In genomic region chr7:43430412-43430811, GRCh38 we compare ENCODE assay signal across 19 cellular contexts.
"Had no signal": no experiment of that assay in that cellular context is flagged by ENCODE, and none has a peak within 500 bp of the region (broad histone marks: within the 10 kb centered on the region; RNA-seq: fewer than 3 reads in every experiment).

No MANE protein-coding gene starts in this region.

- H3K4me3 Mint-ChIP-seq: activated naive CD4-positive, alpha-beta T cell treated with anti-CD3 and anti-CD28 coated beads, Interleukin-2, amount 50 U/mL, for 24 hours; activated T-cell treated with anti-CD3 and anti-CD28 coated beads, Interleukin-2, amount 50 U/mL, for 24 hours; natural killer cell treated with Interleukin-12 subunit alpha and Interleukin-12 subunit beta and Interleukin-15 and Interleukin-18, amount 100 ng/mL, for 72 hours; T-helper 1 cell treated with Interleukin-12 subunit alpha and Interleukin-12 subunit beta and Interleukin-4 antibody, amounts not matched to agents 30 μg/mL and 1 μg/mL, for 36 hours had no signal

- H3K27me3 Mint-ChIP-seq: activated naive CD4-positive, alpha-beta T cell treated with anti-CD3 and anti-CD28 coated beads, Interleukin-2, amount 50 U/mL, for 24 hours; activated T-cell treated with anti-CD3 and anti-CD28 coated beads, Interleukin-2, amount 50 U/mL, for 24 hours had no signal

- H3K27me3 ChIP-seq: body of pancreas, suprapubic skin, upper lobe of right lung had no signal

- H3K36me3 Mint-ChIP-seq: activated naive CD4-positive, alpha-beta T cell treated with anti-CD3 and anti-CD28 coated beads, Interleukin-2, amount 50 U/mL, for 24 hours; natural killer cell treated with Interleukin-12 subunit alpha and Interleukin-12 subunit beta and Interleukin-15 and Interleukin-18, amount 100 ng/mL, for 72 hours had no signal

- H3K9me3 ChIP-seq: body of pancreas, suprapubic skin, upper lobe of right lung had no signal

- DNase-seq: activated CD4-positive, alpha-beta T cell treated with anti-CD3 and anti-CD28 coated beads, Interleukin-2, amount 50 U/mL, for 4 hours; activated effector memory CD4-positive, alpha-beta T cell treated with Interleukin-2 at 50 U/mL for 16 hours; activated T-cell treated with anti-CD3 and anti-CD28 coated beads, Interleukin-2, amount 50 U/mL, for 24 hours; amniotic stem cell; body of pancreas; central memory CD4-positive, alpha-beta T cell; cortex of kidney; effector CD8-positive, alpha-beta T cell; glutamatergic neuron; left colon; nucleus accumbens; stimulated activated CD4-positive, alpha-beta T cell treated with anti-CD3 and anti-CD28 coated beads, Interleukin-4, amount 100 ng/mL, for 1 hour; stimulated activated CD8-positive, alpha-beta memory T cell treated with anti-CD3 and anti-CD28 coated beads, Interleukin-4, amount 100 ng/mL, for 48 hours; stimulated activated naive CD8-positive, alpha-beta T cell treated with anti-CD3 and anti-CD28 coated beads, Interleukin-15, Interleukin-2, amounts not matched to agents 100 U/mL and 50 U/mL, for 24 hours; upper lobe of right lung had no signal

- H3K9me3 Mint-ChIP-seq: activated naive CD4-positive, alpha-beta T cell treated with anti-CD3 and anti-CD28 coated beads, Interleukin-2, amount 50 U/mL, for 24 hours; natural killer cell treated with Interleukin-12 subunit alpha and Interleukin-12 subunit beta and Interleukin-15 and Interleukin-18, amount 100 ng/mL, for 72 hours; T-helper 1 cell treated with Interleukin-12 subunit alpha and Interleukin-12 subunit beta and Interleukin-4 antibody, amounts not matched to agents 30 μg/mL and 1 μg/mL, for 36 hours had no signal

- H3K27ac Mint-ChIP-seq: activated naive CD4-positive, alpha-beta T cell treated with anti-CD3 and anti-CD28 coated beads, Interleukin-2, amount 50 U/mL, for 24 hours; activated T-cell treated with anti-CD3 and anti-CD28 coated beads, Interleukin-2, amount 50 U/mL, for 24 hours; natural killer cell treated with Interleukin-12 subunit alpha and Interleukin-12 subunit beta and Interleukin-15 and Interleukin-18, amount 100 ng/mL, for 72 hours; T-helper 1 cell treated with Interleukin-12 subunit alpha and Interleukin-12 subunit beta and Interleukin-4 antibody, amounts not matched to agents 30 μg/mL and 1 μg/mL, for 36 hours had no signal

- H3K4me1 ChIP-seq: body of pancreas, suprapubic skin, upper lobe of right lung had no signal

- H3K4me1 Mint-ChIP-seq: activated naive CD4-positive, alpha-beta T cell treated with anti-CD3 and anti-CD28 coated beads, Interleukin-2, amount 50 U/mL, for 24 hours had no signal

- H3K4me3 ChIP-seq: body of pancreas, suprapubic skin, upper lobe of right lung had no signal

- H3K36me3 ChIP-seq: suprapubic skin, upper lobe of right lung had no signal

- H3K27ac ChIP-seq: body of pancreas, suprapubic skin, upper lobe of right lung had no signal
